26 cellular contexts compared by ENCODE assay signal in the genomic region with DNA sequence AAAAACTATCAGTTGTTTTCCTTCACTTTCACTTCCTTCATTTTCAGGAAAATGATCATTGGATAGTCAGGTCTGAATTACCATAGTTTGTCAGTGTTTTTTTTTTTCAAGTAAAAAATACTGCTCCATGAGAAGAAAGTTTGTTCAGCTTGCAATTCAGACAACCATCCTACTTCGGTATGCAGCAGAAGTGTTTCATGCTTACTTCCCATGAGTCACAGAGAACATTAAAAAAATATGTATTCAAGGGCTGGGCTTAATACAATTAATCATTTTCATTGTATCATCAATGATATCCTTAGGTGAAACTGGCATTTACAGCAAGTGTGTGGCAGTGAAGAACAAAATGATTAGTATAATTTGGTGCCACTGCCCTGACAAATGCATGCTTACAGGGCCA. TPM values are rescaled to one million over a fixed set of nuclear protein-coding genes. Genes with fewer than 3 reads are reported as not detected.
DNase-seq lines count a peak whose midpoint lies in the region; ATAC-seq and TF ChIP-seq lines count a peak whose summit lies in the region.
"Had no signal": no experiment of that assay in that cellular context is flagged by ENCODE, and none has a peak within 500 bp of the region (broad histone marks: within the 10 kb centered on the region; RNA-seq: fewer than 3 reads in every experiment).

No MANE protein-coding gene starts in this region.

- H3K9me3 ChIP-seq in right cardiac atrium (ENCODE audit: control insufficient read depth, low read length), result no peaks in the 10 kb centered on the region
- H3K9me3 ChIP-seq: prostate gland had no signal

- H3K27me3 Mint-ChIP-seq in osteocyte (ENCODE audit: unreplicated experiment), result no peaks in the 10 kb centered on the region
- H3K27me3 Mint-ChIP-seq: central memory CD8-positive, alpha-beta T cell; IgD-negative memory B cell had no signal

- POLR2A ChIA-PET in RWPE1 (lab: Yijun Ruan, JAX; ENCODE audit: low non-redundant PET), result no interaction called here

- H3K9me3 Mint-ChIP-seq in osteocyte (ENCODE audit: unreplicated experiment), result no peaks in the 10 kb centered on the region
- H3K9me3 Mint-ChIP-seq: activated T-helper 2 cell treated with anti-CD3 and anti-CD28 coated beads, Interferon-gamma antibody, Interleukin-2, Interleukin-4, amounts not matched to agents 10 μg/mL and 5 μg/mL and 100 μg/mL, durations not matched to agents 14 hours and 24 hours and 36 hours; central memory CD8-positive, alpha-beta T cell; IgD-negative memory B cell; nephron had no signal

- ATAC-seq in HG03342 (IDR thresholded peaks at IDR 0.05; ENCODE audit: unreplicated experiment), result no peak
- ATAC-seq in right cardiac atrium, result no peak

- H3K27ac Mint-ChIP-seq in osteocyte (ENCODE audit: unreplicated experiment), result peak overlapping the region; percentile 2
- H3K27ac Mint-ChIP-seq: activated T-helper 2 cell treated with anti-CD3 and anti-CD28 coated beads, Interferon-gamma antibody, Interleukin-2, Interleukin-4, amounts not matched to agents 10 μg/mL and 5 μg/mL and 100 μg/mL, durations not matched to agents 14 hours and 24 hours and 36 hours; IgD-negative memory B cell; nephron had no signal

- H3K36me3 Mint-ChIP-seq in osteocyte (ENCODE audit: unreplicated experiment), result peaks cover 20% of the 10 kb centered on the region

- peak; percentile 50 for DNase-seq in NOMO-1 treated with DMSO at 0.1 percent for 48 hours (lab: John Stamatoyannopoulos, UW; ENCODE audit: unreplicated experiment)
- no peak for DNase-seq in NOMO-1 treated with dmso at 0.1 percent for 144 hours (lab: John Stamatoyannopoulos, UW; ENCODE audit: unreplicated experiment)
- DNase-seq in RWPE1 (ENCODE audit: low spot score), result peak; percentile 70
- no peak for DNase-seq in epithelial cell of prostate (ENCODE audit: low read depth, low spot score)
- DNase-seq in osteocyte (ENCODE audit: extremely low spot score, unreplicated experiment), result no peak
- no peak for DNase-seq in posterior vena cava (ENCODE audit: low spot score)
- no peak for DNase-seq in right cardiac atrium
- DNase-seq: 8988T; activated CD4-positive, alpha-beta T cell treated with anti-CD3 and anti-CD28 coated beads for 4 hours; C1 segment of cervical spinal cord; effector CD4-positive, alpha-beta T cell; GF-D8; kidney; mesenchymal stem cell; NCI-H2029; NCI-H345; stimulated activated CD4-positive, alpha-beta T cell treated with anti-CD3 and anti-CD28 coated beads, Interleukin-4, amount 100 ng/mL, for 4 hours had no signal

- 86% methylated on average over 1 of the region's 1 CpG for WGBS in right cardiac atrium

- TF ChIP-seq CTCF in RWPE1 (conservative IDR thresholded peaks at IDR 0.05; ENCODE audit: low read depth) (no peak), osteocyte (IDR thresholded peaks at IDR 0.05) (no peak)

- peaks cover 16% of the 10 kb centered on the region for H3K4me1 Mint-ChIP-seq in osteocyte (ENCODE audit: unreplicated experiment)
- H3K4me1 Mint-ChIP-seq: nephron had no signal

- H3K27me3 ChIP-seq in right cardiac atrium (ENCODE audit: control insufficient read depth, insufficient read depth), result no peaks in the 10 kb centered on the region
- H3K27me3 ChIP-seq: hepatocyte had no signal

- CTCF ChIA-PET in RWPE1 (lab: Yijun Ruan, JAX), result no interaction called here

- H3K4me3 Mint-ChIP-seq in osteocyte (ENCODE audit: unreplicated experiment), result no peak overlapping the region
- H3K4me3 Mint-ChIP-seq: central memory CD8-positive, alpha-beta T cell; IgD-negative memory B cell; nephron had no signal

- H3K27ac ChIP-seq in RWPE1 (no peak overlapping the region), epithelial cell of prostate (peak overlapping the region; percentile 39), right cardiac atrium (ENCODE audit: low read length) (no peak overlapping the region)
- H3K27ac ChIP-seq: hepatocyte, HL-60, prostate gland had no signal

- intact Hi-C loops in posterior vena cava (cut with DNase I) (no loop called here), right cardiac atrium (cut with DNase I) (no loop called here)

- H3K4me3 ChIP-seq in right cardiac atrium (ENCODE audit: low read length), result no peak overlapping the region
- H3K4me3 ChIP-seq: hepatocyte, prostate gland, smooth muscle cell had no signal

- peaks cover 1% of the 10 kb centered on the region for H3K4me1 ChIP-seq in right cardiac atrium (ENCODE audit: control insufficient read depth, insufficient read depth, low read length)

RNA-seq across cellular contexts. Expression of a gene that starts 21.6 kb away (rescaled TPM):
- 18.2 and 20.5 TPM in 2 replicates for total RNA-seq in osteocyte
- total RNA-seq in posterior vena cava, result 10 to 100 TPM; 18.6 to 19.6 TPM
- total RNA-seq in right cardiac atrium, result 10 to 100 TPM; 15.4 to 19.0 (median 16.9) TPM
- polyA plus RNA-seq in right cardiac atrium, result 25.7 TPM

RNA-seq across cellular contexts. Expression of a gene that starts 24.9 kb away (rescaled TPM):
- total RNA-seq in osteocyte (63.0 and 70.1 TPM in 2 replicates), posterior vena cava (10 to 100 TPM; 35.4 to 38.0 TPM), right cardiac atrium (10 to 100 TPM; 11.3 to 25.9 (median 20.3) TPM)
- 20.3 TPM for polyA plus RNA-seq in right cardiac atrium

RNA-seq across cellular contexts. Expression of a gene that starts 59.8 kb away (rescaled TPM):
- 1.0 and 1.4 TPM in 2 replicates for total RNA-seq in osteocyte
- 10 to 100 TPM in 1 of 2 donors, 1 to 10 TPM in 1; 5.0 to 26.1 TPM for total RNA-seq in posterior vena cava
- total RNA-seq in right cardiac atrium, result 1 to 10 TPM in 3 of 4 donors, under 1 TPM in 1; 0.86 to 2.2 (median 1.2) TPM
- polyA plus RNA-seq in right cardiac atrium, result 0.45 TPM

Comparison
In these comparisons a context has a peak if more than half of its experiments do, and no peak if none do; other contexts are left out.
1. DNase-seq: peak in NOMO-1 treated with DMSO at 0.1 percent for 48 hours (single experiment) and RWPE1 (single experiment); none in NOMO-1 treated with dmso at 0.1 percent for 144 hours (single experiment), epithelial cell of prostate (single experiment), osteocyte (single experiment), posterior vena cava (single experiment) and right cardiac atrium (0 of 3).